In the genomic region with DNA sequence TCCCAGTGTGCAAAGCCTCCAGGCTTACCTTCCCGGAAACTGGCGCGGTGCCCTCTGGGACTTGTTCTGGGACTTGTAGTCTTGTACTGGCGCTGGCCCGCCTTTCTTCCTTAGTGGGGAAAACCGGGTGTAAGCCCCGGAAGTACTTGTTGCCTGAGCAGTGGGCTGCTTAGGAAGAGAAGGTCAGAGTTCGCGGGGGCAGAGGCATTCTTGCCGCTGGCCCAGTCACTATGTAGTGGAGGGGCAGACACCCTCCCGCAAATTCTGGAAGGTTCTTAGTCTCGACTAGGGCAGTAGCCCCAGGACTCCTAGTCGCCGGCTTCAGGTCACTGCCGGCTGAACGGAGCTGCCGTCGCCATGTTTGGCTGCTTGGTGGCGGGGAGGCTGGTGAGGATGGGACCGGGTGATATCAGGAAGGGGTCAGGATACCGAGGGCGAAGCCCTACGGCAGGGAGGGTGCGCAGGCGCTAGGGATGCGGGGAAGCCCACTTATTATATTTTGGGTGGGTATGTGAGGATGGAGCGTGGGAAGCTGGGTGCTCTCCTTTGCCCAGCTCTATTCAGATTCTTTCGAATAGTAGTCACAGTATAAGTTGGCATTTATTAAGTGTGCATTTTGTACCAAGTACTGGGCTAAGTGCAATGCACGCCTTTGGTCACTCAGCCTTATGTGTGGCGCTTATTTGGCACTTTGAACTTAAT, we compare ENCODE assay signal across 8 cellular contexts. TPM values are rescaled to one million over a fixed set of nuclear protein-coding genes. Genes with fewer than 3 reads are reported as not detected.
DNase-seq lines count a peak whose midpoint lies in the region; ATAC-seq and TF ChIP-seq lines count a peak whose summit lies in the region.

A gene with protein sequence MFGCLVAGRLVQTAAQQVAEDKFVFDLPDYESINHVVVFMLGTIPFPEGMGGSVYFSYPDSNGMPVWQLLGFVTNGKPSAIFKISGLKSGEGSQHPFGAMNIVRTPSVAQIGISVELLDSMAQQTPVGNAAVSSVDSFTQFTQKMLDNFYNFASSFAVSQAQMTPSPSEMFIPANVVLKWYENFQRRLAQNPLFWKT (plus strand): TSS at position 149 of the 702 bp plus-strand sequence. CDS start 209 bp downstream, at position 358.

- H2AFZ ChIP-seq in ACC112 (ENCODE audit: low read length, unreplicated experiment), result peak within 1 kb of the TSS; percentile 89

- H3K9me3 ChIP-seq in breast epithelium, result no peaks in the 10 kb centered on the region
- no peaks in the 10 kb centered on the region for H3K9me3 ChIP-seq in iPS-18c (ENCODE audit: control insufficient read depth, insufficient read depth, low read length)
- H3K9me3 ChIP-seq in skeletal muscle tissue (ENCODE audit: control insufficient read depth in 3 of 3, low read length in 3 of 3), result no peaks in the 10 kb centered on the region

- H3K27ac ChIP-seq in ACC112 (ENCODE audit: low read depth, low read length), result peak within 1 kb of the TSS; percentile 69
- peak within 1 kb of the TSS; percentile 81 for H3K27ac ChIP-seq in VCaP
- H3K27ac ChIP-seq in breast epithelium, result peak within 1 kb of the TSS; percentile 83 to 89
- H3K27ac ChIP-seq in skeletal muscle tissue (ENCODE audit: low read depth, low read length), result peak within 1 kb of the TSS; percentile 86

- peaks cover 38% of the 10 kb centered on the region for H3K79me2 ChIP-seq in ACC112 (ENCODE audit: control insufficient read depth, insufficient read depth, low read length, unreplicated experiment)

- peaks cover 19% of the 10 kb centered on the region for H3K4me1 ChIP-seq in ACC112 (ENCODE audit: control insufficient read depth, insufficient read depth, low read length, unreplicated experiment)
- H3K4me1 ChIP-seq in breast epithelium, result no peaks in the 10 kb centered on the region
- peaks cover 0 to 15% (median 11%) of the 10 kb centered on the region in 3 donors for H3K4me1 ChIP-seq in skeletal muscle tissue (ENCODE audit: control insufficient read depth in 3 of 3, insufficient read depth in 3 of 3, low read length in 3 of 3)

- DNase-seq in NCI-H2196 treated with DMSO at 0.1 percent for 48 hours (lab: John Stamatoyannopoulos, UW; ENCODE audit: unreplicated experiment) (peak; percentile 98), breast epithelium (ENCODE audit: low spot score in 2 of 2) (peak; percentile 99 to 100)

- H3K36me3 ChIP-seq in ACC112 (ENCODE audit: insufficient read depth, low read length) (0 out of 2 replicates have a peak, but pooled peaks cover 2% of the 10 kb centered on the region), breast epithelium (no peaks in the 10 kb centered on the region), skeletal muscle tissue (ENCODE audit: control insufficient read depth in 3 of 3, insufficient read depth in 3 of 3, low read length in 3 of 3) (no peaks in the 10 kb centered on the region)

- peak; percentile 20 for TF ChIP-seq POLR2A in breast epithelium (IDR thresholded peaks at IDR 0.05)

- H3K9ac ChIP-seq in skeletal muscle tissue (ENCODE audit: low read depth in 1 of 3, low read length in 3 of 3), result peak within 1 kb of the TSS; percentile 91 to 99 (median 96)

- H3K4me3 ChIP-seq in ACC112 (ENCODE audit: low read depth, low read length), result peak within 1 kb of the TSS; percentile 90
- H3K4me3 ChIP-seq in breast epithelium, result peak within 1 kb of the TSS; percentile 83 to 90 (median 90)
- H3K4me3 ChIP-seq in iPS-18c (ENCODE audit: insufficient read depth, low read depth, low read length), result peak within 1 kb of the TSS; percentile 66
- peak within 1 kb of the TSS; percentile 96 to 99 (median 98) for H3K4me3 ChIP-seq in skeletal muscle tissue (ENCODE audit: low read length in 3 of 3)

- H3K27me3 ChIP-seq in ACC112 (ENCODE audit: insufficient read depth, low read length) (no peaks in the 10 kb centered on the region), breast epithelium (no peaks in the 10 kb centered on the region), skeletal muscle tissue (ENCODE audit: control insufficient read depth in 3 of 3, insufficient read depth in 3 of 3, low read length in 3 of 3) (no peaks in the 10 kb centered on the region)

- no peak for TF ChIP-seq CTCF in VCaP (conservative IDR thresholded peaks at IDR 0.05)
- no peak for TF ChIP-seq CTCF in breast epithelium (IDR thresholded peaks at IDR 0.05)

- intact Hi-C loops in breast epithelium (cut with DNase I; ENCODE audit: low total_unique reads), result no loop called here

- ATAC-seq in GM18870 (IDR thresholded peaks at IDR 0.05; ENCODE audit: unreplicated experiment) (peak; percentile 98), HG03135 (IDR thresholded peaks at IDR 0.05; ENCODE audit: unreplicated experiment) (peak; percentile 97)

RNA-seq across cellular contexts. Expression of the gene that starts here (rescaled TPM):
- 10 to 100 TPM; 34.7 to 53.9 (median 43.5) TPM for total RNA-seq in breast epithelium
- total RNA-seq in skeletal muscle tissue, result 59.0 TPM

Comparison
In these comparisons a context has a peak if more than half of its experiments do, and no peak if none do; other contexts are left out.
1. Peak in every context shown above with its lines: DNase-seq, ATAC-seq, H3K4me3 ChIP-seq and H3K27ac ChIP-seq.